ENCODE assay signal across 24 cellular contexts in genomic region chr11:123203934-123204333, GRCh38. TPM values are rescaled to one million over a fixed set of nuclear protein-coding genes. Genes with fewer than 3 reads are reported as not detected.
"Had no signal": no experiment of that assay in that cellular context is flagged by ENCODE, and none has a peak within 500 bp of the region (broad histone marks: within the 10 kb centered on the region; RNA-seq: fewer than 3 reads in every experiment).

No MANE protein-coding gene starts in this region.

- H3K4me3 Mint-ChIP-seq: activated B cell treated with CpG ODN at 0.5 μM for 24 hours; activated CD4-positive, alpha-beta T cell treated with anti-CD3 and anti-CD28 coated beads for 36 hours; activated naive CD8-positive, alpha-beta T cell; activated T-cell treated with anti-CD3 and anti-CD28 coated beads, Interleukin-2, amount 50 U/mL, for 4 hours; central memory CD8-positive, alpha-beta T cell; naive B cell; T-helper 17 cell had no signal

- H3K9me3 Mint-ChIP-seq: activated B cell treated with CpG ODN at 0.5 μM for 24 hours; activated T-cell treated with anti-CD3 and anti-CD28 coated beads, Interleukin-2, amount 50 U/mL, for 4 hours; activated T-helper 2 cell treated with anti-CD3 and anti-CD28 coated beads, Interferon-gamma antibody, Interleukin-2, Interleukin-4, amounts not matched to agents 10 μg/mL and 5 μg/mL and 100 μg/mL, durations not matched to agents 14 hours and 24 hours and 36 hours; central memory CD8-positive, alpha-beta T cell had no signal

- H3K9me3 ChIP-seq: adrenal gland, esophagus squamous epithelium, lower lobe of right lung, mucosa of descending colon, spleen had no signal

- H3K4me3 ChIP-seq: adrenal gland, esophagus squamous epithelium, lower lobe of right lung, mucosa of descending colon, spleen had no signal

- DNase-seq: activated B cell treated with CpG ODN at 0.5 μM for 24 hours; activated CD4-positive, alpha-beta T cell treated with anti-CD3 and anti-CD28 coated beads for 36 hours; activated CD4-positive, alpha-beta T cell treated with anti-CD3 and anti-CD28 coated beads, Interleukin-2, amount 50 U/mL, for 4 hours; activated CD8-positive, alpha-beta memory T cell treated with anti-CD3 and anti-CD28 coated beads, Interleukin-2, amount 50 U/mL, for 48 hours; activated naive CD4-positive, alpha-beta T cell; activated T-cell treated with anti-CD3 and anti-CD28 coated beads, Interleukin-2, amount 50 U/mL, for 4 hours; esophagus squamous epithelium; kidney; lower lobe of right lung; mesendoderm; mucosa of descending colon; naive B cell; occipital lobe; posterior cingulate gyrus; spleen; stimulated activated CD4-positive, alpha-beta T cell treated with anti-CD3 and anti-CD28 coated beads, Interleukin-4, amount 100 ng/mL, for 24 hours; stimulated activated naive CD4-positive, alpha-beta T cell treated with Interleukin-2 at 50 U/mL for 16 hours; T-helper 17 cell had no signal

- H3K4me1 ChIP-seq: esophagus squamous epithelium, lower lobe of right lung had no signal

- ATAC-seq: activated CD4-positive, alpha-beta T cell treated with anti-CD3 and anti-CD28 coated beads for 36 hours; activated T-cell treated with anti-CD3 and anti-CD28 coated beads, Interleukin-2, amount 50 U/mL, for 4 hours; lower lobe of right lung; mucosa of descending colon; T-helper 17 cell had no signal

- H3K36me3 ChIP-seq: adrenal gland, esophagus squamous epithelium, lower lobe of right lung, spleen had no signal

- H3K27ac Mint-ChIP-seq: activated B cell treated with CpG ODN at 0.5 μM for 24 hours; activated CD4-positive, alpha-beta T cell treated with anti-CD3 and anti-CD28 coated beads for 36 hours; activated naive CD8-positive, alpha-beta T cell; activated T-helper 2 cell treated with anti-CD3 and anti-CD28 coated beads, Interferon-gamma antibody, Interleukin-2, Interleukin-4, amounts not matched to agents 10 μg/mL and 5 μg/mL and 100 μg/mL, durations not matched to agents 14 hours and 24 hours and 36 hours; T-helper 17 cell had no signal

- H3K4me1 Mint-ChIP-seq: activated B cell treated with CpG ODN at 0.5 μM for 24 hours; activated CD4-positive, alpha-beta T cell treated with anti-CD3 and anti-CD28 coated beads for 36 hours; central memory CD8-positive, alpha-beta T cell; naive B cell; T-helper 17 cell had no signal

- H3K27ac ChIP-seq: lower lobe of right lung, spleen had no signal

- H3K36me3 Mint-ChIP-seq: naive B cell had no signal

- H3K27me3 ChIP-seq: adrenal gland had no signal

RNA-seq across cellular contexts. Expression of gene CLMP, which starts 8.9 kb away (rescaled TPM):
- total RNA-seq: activated B cell treated with CpG ODN at 0.5 μM for 24 hours; activated CD8-positive, alpha-beta memory T cell treated with anti-CD3 and anti-CD28 coated beads for 36 hours had no signal
- polyA plus RNA-seq: neural cell had no signal
